Comparison of ENCODE assay signal across 1 cellular context in the genomic region with DNA sequence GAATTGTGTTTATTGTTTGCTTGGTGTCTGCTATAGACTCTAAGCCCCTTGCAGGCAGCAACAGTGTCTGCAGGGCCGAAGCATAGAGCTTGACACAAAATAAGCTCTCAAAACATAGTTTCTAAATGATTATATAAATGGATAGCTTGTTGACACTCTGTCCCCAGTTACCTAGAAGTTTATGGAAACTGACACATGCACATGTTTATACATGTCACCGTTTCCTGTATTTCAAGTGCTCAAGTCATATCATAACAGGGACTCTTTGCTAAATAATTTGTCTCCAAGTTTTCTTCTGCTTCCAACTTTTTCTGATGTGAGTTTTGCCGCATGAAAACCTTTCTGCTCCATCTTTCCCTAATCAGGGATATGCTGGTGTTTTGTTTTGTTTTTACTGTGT.
TF ChIP-seq lines count a peak whose summit lies in the region.

No MANE protein-coding gene starts in this region.

TF ChIP-seq in SK-N-SH treated with all-trans-retinoic acid at 6 μM for 48 hours, 23 proteins besides CTCF, POLR2A, EP300 and RAD21:
- no peak for TF ChIP-seq POU6F1 (CRISPR knock-in tag; IDR thresholded peaks at IDR 0.05; ENCODE audit: borderline replicate concordance, low read depth)
- no peak for TF ChIP-seq ZNF8 (CRISPR knock-in tag; IDR thresholded peaks at IDR 0.05)
- no peak for TF ChIP-seq OSR1 (CRISPR knock-in tag; IDR thresholded peaks at IDR 0.05)
TF ChIP-seq in SK-N-SH treated with all-trans-retinoic acid at 6 μM for 48 hours: peak in this region for 0.
